8 cellular contexts compared by ENCODE assay signal in the genomic region with DNA sequence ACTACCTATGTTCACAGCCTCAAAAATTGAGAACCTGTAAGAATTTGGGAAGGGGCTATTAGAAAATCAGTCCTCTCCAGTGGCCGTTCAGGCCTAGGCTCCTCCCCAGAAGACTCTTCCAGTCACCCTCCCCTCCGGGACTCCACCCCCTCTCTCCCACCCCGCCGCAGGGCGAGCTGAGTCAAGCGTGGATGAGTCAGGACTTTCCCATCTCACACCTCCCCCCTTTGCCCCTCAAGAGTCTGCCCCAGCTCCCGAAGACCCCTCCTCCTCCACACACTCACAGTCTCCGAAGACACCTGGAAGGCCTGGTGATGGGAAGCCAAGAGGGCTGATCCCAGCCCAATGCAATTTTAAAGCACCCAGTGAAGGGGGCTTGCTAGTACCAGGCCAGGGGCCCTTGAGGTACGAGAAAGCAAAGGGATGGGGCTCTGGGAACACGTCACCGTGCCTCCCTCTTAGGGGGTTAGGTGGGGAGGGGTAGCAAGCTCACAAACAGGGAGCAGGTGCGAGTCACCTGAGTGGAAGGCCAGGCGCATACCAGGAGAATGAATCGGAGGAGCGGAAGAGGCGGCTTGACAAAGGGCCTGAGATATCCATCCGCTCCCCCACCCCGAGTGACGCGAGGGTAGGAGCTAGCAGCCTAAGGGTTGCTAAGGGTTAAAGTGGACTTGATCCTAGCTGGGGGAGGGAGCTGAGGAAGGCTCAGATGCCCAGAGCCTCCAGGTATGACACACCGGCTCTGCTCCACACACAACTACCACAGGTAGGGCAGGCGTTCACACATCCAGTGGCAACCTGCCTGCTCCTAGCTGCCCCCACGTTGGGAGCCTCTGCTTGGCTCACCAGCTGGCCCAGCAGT. TPM values are rescaled to one million over a fixed set of nuclear protein-coding genes. Genes with fewer than 3 reads are reported as not detected.
DNase-seq lines count a peak whose midpoint lies in the region; ATAC-seq and TF ChIP-seq lines count a peak whose summit lies in the region.

No MANE protein-coding gene starts in this region.

- H3K4me3 ChIP-seq in astrocyte of the cerebellum (ENCODE audit: low read depth, low read length), result no peak overlapping the region
- peak overlapping the region; percentile 58 for H3K4me3 ChIP-seq in iPS-11a (ENCODE audit: low read depth, low read length)
- peak overlapping the region in 3 of 7 experiments; percentile 23 to 39 (median 24) for H3K4me3 ChIP-seq in skin epidermis

- peak; percentile 23 for ATAC-seq in T-helper 17 cell
- no peak for ATAC-seq in HG02938 (IDR thresholded peaks at IDR 0.05; ENCODE audit: unreplicated experiment)

- H3K9me3 ChIP-seq in T-helper 17 cell (ENCODE audit: control insufficient read depth, low read length, poor library complexity, severe bottlenecking), result no peaks in the 10 kb centered on the region

- peaks cover 64% of the 10 kb centered on the region for H3K4me1 Mint-ChIP-seq in T-helper 17 cell

- peak overlapping the region; percentile 93 for H3K4me3 Mint-ChIP-seq in T-helper 17 cell

- peak overlapping the region; percentile 98 for H3K27ac Mint-ChIP-seq in T-helper 17 cell

- DNase-seq in HEK293T (ENCODE audit: extremely low spot score) (peak; percentile 36), T-helper 17 cell (peak in 2 of 3 donors; percentile 56 to 69), astrocyte of the cerebellum (ENCODE audit: low read depth) (peak; percentile 71), pons (ENCODE audit: low spot score) (no peak), NCI-H1930 (lab: John Stamatoyannopoulos, UW) (no peak)

- peaks cover 3% of the 10 kb centered on the region for H3K36me3 Mint-ChIP-seq in T-helper 17 cell (ENCODE audit: low read depth)

- POLR2A ChIA-PET in HEK293T (lab: Yijun Ruan, JAX), result interaction anchor here (0.7 to 6.6 kb wide), 4 partner anchors 10 to 183 kb away, joined by 3 to 50 read pairs (median 3); partner anchors contain the start of genes BCL9L and DDX6

- in situ Hi-C loops in astrocyte of the cerebellum (cut with HindIII; ENCODE audit: low sequenced_read_pairs), result no loop called here

- H3K27me3 Mint-ChIP-seq in T-helper 17 cell, result no peaks in the 10 kb centered on the region

- CTCF ChIA-PET in HEK293T (lab: Yijun Ruan, JAX), result interaction anchor here (0.7 to 1.8 kb wide), 4 partner anchors 14 to 45 kb away, joined by 3 to 6 read pairs (median 4); partner anchors contain the start of gene BCL9L

- no peak for TF ChIP-seq CTCF in astrocyte of the cerebellum (IDR thresholded peaks at IDR 0.05; ENCODE audit: low read depth, low read length, missing control alignments)

- H3K27ac ChIP-seq in skin epidermis, result peak overlapping the region; percentile 58 to 100 (median 95)

TF ChIP-seq in HEK293T, 16 proteins besides CTCF, POLR2A, EP300 and RAD21:
- TF ChIP-seq FOXA1 (IDR thresholded peaks at IDR 0.05), result no peak
- no peak for TF ChIP-seq NFRKB (IDR thresholded peaks at IDR 0.05)
- TF ChIP-seq HDGF (IDR thresholded peaks at IDR 0.05; ENCODE audit: borderline replicate concordance), result no peak
- no peak for TF ChIP-seq ZNF384 (IDR thresholded peaks at IDR 0.05)
- no peak for TF ChIP-seq FOXK2 (IDR thresholded peaks at IDR 0.05)
- no peak for TF ChIP-seq CTBP1 (IDR thresholded peaks at IDR 0.05; ENCODE audit: borderline replicate concordance)
- no peak for TF ChIP-seq LEF1 (IDR thresholded peaks at IDR 0.05; ENCODE audit: borderline replicate concordance)
- TF ChIP-seq SP1 (IDR thresholded peaks at IDR 0.05), result no peak
- no peak for TF ChIP-seq ARNT (IDR thresholded peaks at IDR 0.05)
- no peak for TF ChIP-seq L3MBTL2 (conservative IDR thresholded peaks at IDR 0.05)
- TF ChIP-seq, protein P1, sequence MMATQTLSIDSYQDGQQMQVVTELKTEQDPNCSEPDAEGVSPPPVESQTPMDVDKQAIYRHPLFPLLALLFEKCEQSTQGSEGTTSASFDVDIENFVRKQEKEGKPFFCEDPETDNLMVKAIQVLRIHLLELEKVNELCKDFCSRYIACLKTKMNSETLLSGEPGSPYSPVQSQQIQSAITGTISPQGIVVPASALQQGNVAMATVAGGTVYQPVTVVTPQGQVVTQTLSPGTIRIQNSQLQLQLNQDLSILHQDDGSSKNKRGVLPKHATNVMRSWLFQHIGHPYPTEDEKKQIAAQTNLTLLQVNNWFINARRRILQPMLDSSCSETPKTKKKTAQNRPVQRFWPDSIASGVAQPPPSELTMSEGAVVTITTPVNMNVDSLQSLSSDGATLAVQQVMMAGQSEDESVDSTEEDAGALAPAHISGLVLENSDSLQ (IDR thresholded peaks at IDR 0.05), result no peak
- no peak for TF ChIP-seq SUZ12 (IDR thresholded peaks at IDR 0.05)
- no peak for TF ChIP-seq ELF4 (IDR thresholded peaks at IDR 0.05)

RNA-seq across cellular contexts. Expression of gene BCL9L, which starts 13.6 kb away (rescaled TPM):
- 100 to 1,000 TPM; 186 to 204 TPM for total RNA-seq in T-helper 17 cell

RNA-seq across cellular contexts. Expression of gene CXCR5, which starts 28.4 kb away (rescaled TPM):
- total RNA-seq in T-helper 17 cell, result 10 to 100 TPM; 11.1 to 15.0 TPM

RNA-seq across cellular contexts. Expression of gene UPK2, which starts 44.0 kb away (rescaled TPM):
- not detected for total RNA-seq in T-helper 17 cell

RNA-seq across cellular contexts. Expression of gene FOXR1, which starts 59.5 kb away (rescaled TPM):
- not detected for total RNA-seq in T-helper 17 cell

Comparison
In these comparisons a context has a peak if more than half of its experiments do, and no peak if none do; other contexts are left out.
1. DNase-seq: peak in HEK293T (single experiment), T-helper 17 cell (2 of 3) and astrocyte of the cerebellum (single experiment); none in pons (single experiment) and NCI-H1930 (0 of 2).